Comparison of ENCODE assay signal across 23 cellular contexts in the genomic region with DNA sequence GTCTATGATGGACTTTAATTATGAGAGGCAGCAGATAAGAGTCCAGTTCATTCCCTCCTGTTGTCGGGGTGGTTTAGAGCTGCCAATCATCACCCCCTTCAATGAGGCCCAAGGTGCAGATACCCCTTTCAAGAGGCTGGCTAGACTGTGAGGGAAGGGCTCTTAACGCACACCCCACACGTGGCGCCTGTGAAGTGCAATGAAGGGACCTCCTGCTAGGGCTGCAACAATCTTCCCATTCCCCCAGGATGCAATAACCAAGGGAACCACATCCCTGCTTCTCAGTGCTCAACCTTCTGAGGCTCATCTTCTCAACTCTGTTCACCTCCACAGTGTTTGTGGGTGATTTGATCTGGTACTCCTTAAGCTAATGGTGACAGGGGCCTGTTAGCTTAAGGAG.
"Had no signal": no experiment of that assay in that cellular context is flagged by ENCODE, and none has a peak within 500 bp of the region (broad histone marks: within the 10 kb centered on the region; RNA-seq: fewer than 3 reads in every experiment).

No MANE protein-coding gene starts in this region.

- H3K9me3 Mint-ChIP-seq: memory B cell; stimulated activated memory B cell treated with anti-CD40 and anti-IgM and Interleukin-4, amounts not matched to agents 10 μg/mL and 1 μg/mL and 100 μg/mL, for 72 hours had no signal

- H3K27me3 Mint-ChIP-seq: stimulated activated naive CD8-positive, alpha-beta T cell treated with anti-CD3 and anti-CD28 coated beads, Interleukin-15, Interleukin-2, amounts not matched to agents 100 ng/mL and 50 ng/mL, for 24 hours had no signal

- H3K4me3 ChIP-seq: dorsolateral prefrontal cortex, esophagus muscularis mucosa, gastroesophageal sphincter, left ventricle myocardium inferior, lower lobe of right lung, prostate gland, spleen, tibial artery, upper lobe of right lung, vagina had no signal

- H3K4me1 ChIP-seq: gastroesophageal sphincter, lower lobe of right lung, parathyroid adenoma, prostate gland, spleen, upper lobe of right lung had no signal

- H3K79me2 ChIP-seq: parathyroid adenoma had no signal

- DNase-seq: cortex of kidney; dorsolateral prefrontal cortex; effector CD8-positive, alpha-beta T cell; glutamatergic neuron; left ventricle myocardium inferior; lower lobe of right lung; naive B cell; spleen; stimulated activated CD4-positive, alpha-beta T cell treated with anti-CD3 and anti-CD28 coated beads, Interleukin-15, amount 100 ng/mL, for 24 hours; stimulated activated CD4-positive, alpha-beta T cell treated with anti-CD3 and anti-CD28 coated beads, Interleukin-1b, Interleukin-23, amount 100 ng/mL, for 48 hours; stimulated activated CD4-positive, alpha-beta T cell treated with anti-CD3 and anti-CD28 coated beads, Interleukin-4, amount 100 ng/mL, for 24 hours; tibial artery; upper lobe of right lung had no signal

- H3K27me3 ChIP-seq: esophagus muscularis mucosa, gastroesophageal sphincter, spleen, tibial artery, upper lobe of right lung, vagina had no signal

- H3K27ac ChIP-seq: dorsolateral prefrontal cortex, epithelial cell of prostate, esophagus muscularis mucosa, gastroesophageal sphincter, left ventricle myocardium inferior, lower lobe of right lung, parathyroid adenoma, prostate gland, spleen, upper lobe of right lung, vagina had no signal

- H3K27ac Mint-ChIP-seq: memory B cell; naive B cell; nephron; stimulated activated memory B cell treated with anti-CD40 and anti-IgM and Interleukin-4, amounts not matched to agents 10 μg/mL and 1 μg/mL and 100 μg/mL, for 72 hours; stimulated activated naive CD8-positive, alpha-beta T cell treated with anti-CD3 and anti-CD28 coated beads, Interleukin-15, Interleukin-2, amounts not matched to agents 100 ng/mL and 50 ng/mL, for 24 hours had no signal

- H3K36me3 ChIP-seq: esophagus muscularis mucosa, gastroesophageal sphincter, left ventricle myocardium inferior, lower lobe of right lung, prostate gland, spleen, tibial artery, upper lobe of right lung, vagina had no signal

- H3K4me3 Mint-ChIP-seq: memory B cell; naive B cell; nephron; stimulated activated memory B cell treated with anti-CD40 and anti-IgM and Interleukin-4, amounts not matched to agents 10 μg/mL and 1 μg/mL and 100 μg/mL, for 72 hours; stimulated activated naive CD8-positive, alpha-beta T cell treated with anti-CD3 and anti-CD28 coated beads, Interleukin-15, Interleukin-2, amounts not matched to agents 100 ng/mL and 50 ng/mL, for 24 hours had no signal

- H3K36me3 Mint-ChIP-seq: memory B cell; naive B cell; stimulated activated memory B cell treated with anti-CD40 and anti-IgM and Interleukin-4, amounts not matched to agents 10 μg/mL and 1 μg/mL and 100 μg/mL, for 72 hours had no signal

- H3K9ac ChIP-seq: parathyroid adenoma had no signal

- H3K9me3 ChIP-seq: esophagus muscularis mucosa, gastroesophageal sphincter, left ventricle myocardium inferior, lower lobe of right lung, prostate gland, spleen, tibial artery, upper lobe of right lung, vagina had no signal
